In genomic region chr6:27078734-27079357, GRCh38 we compare ENCODE assay signal across 8 cellular contexts.
DNase-seq lines count a peak whose midpoint lies in the region; ATAC-seq lines count a peak whose summit lies in the region.

No MANE protein-coding gene starts in this region.

- intact Hi-C loops in naive thymus-derived CD4-positive, alpha-beta T cell (cut with micrococcal nuclease): loop anchor here (1.0 kb wide), 2 partner anchors 472 to 738 kb away; no protein-coding TSS in a partner anchor

- H3K36me3 ChIP-seq in naive thymus-derived CD4-positive, alpha-beta T cell (ENCODE audit: control insufficient read depth in 2 of 3, insufficient read depth in 3 of 3, low read length in 3 of 3): no peaks in the 10 kb centered on the region

- H3K4me3 Mint-ChIP-seq in naive thymus-derived CD4-positive, alpha-beta T cell: peak overlapping the region; percentile 16 to 88 (median 74)

- no peaks in the 10 kb centered on the region for H3K36me3 Mint-ChIP-seq in naive thymus-derived CD4-positive, alpha-beta T cell

- ATAC-seq in GM19025 (IDR thresholded peaks at IDR 0.05; ENCODE audit: low read depth, unreplicated experiment) (peak; percentile 90), HG03520 (IDR thresholded peaks at IDR 0.05; ENCODE audit: unreplicated experiment) (peak; percentile 61), esophagus mucosa (peak; percentile 65)
- peak; percentile 70 for ATAC-seq in naive thymus-derived CD4-positive, alpha-beta T cell

- peaks cover 0 to 8% (median 7%) of the 10 kb centered on the region in 7 donors for H3K4me1 Mint-ChIP-seq in naive thymus-derived CD4-positive, alpha-beta T cell

- H3K27me3 Mint-ChIP-seq in naive thymus-derived CD4-positive, alpha-beta T cell: peaks cover 34 to 71% (median 56%) of the 10 kb centered on the region in 5 donors

- H3K27me3 ChIP-seq in naive thymus-derived CD4-positive, alpha-beta T cell (ENCODE audit: control insufficient read depth in 2 of 2, insufficient read depth in 2 of 2, low read length in 2 of 2): peaks cover 0 to 7% of the 10 kb centered on the region in 2 donors

- no peaks in the 10 kb centered on the region for H3K9me3 Mint-ChIP-seq in naive thymus-derived CD4-positive, alpha-beta T cell

- POLR2A ChIA-PET in naive thymus-derived CD4-positive, alpha-beta T cell (lab: Charles Lee): no interaction called here

- CTCF ChIA-PET in naive thymus-derived CD4-positive, alpha-beta T cell (lab: Charles Lee): interaction anchor here (1.1 to 4.0 kb wide), 6 partner anchors 8 to 477 kb away, joined by 3 to 15 read pairs (median 4); no protein-coding TSS in a partner anchor

- H3K4me1 ChIP-seq in naive thymus-derived CD4-positive, alpha-beta T cell (ENCODE audit: control insufficient read depth in 2 of 2, insufficient read depth in 2 of 2, low read length in 2 of 2): no peaks in the 10 kb centered on the region

- H3K9me3 ChIP-seq in naive thymus-derived CD4-positive, alpha-beta T cell (ENCODE audit: control insufficient read depth in 2 of 3, low read length in 3 of 3): no peaks in the 10 kb centered on the region

- DNase-seq in CD1c-positive myeloid dendritic cell (ENCODE audit: extremely low spot score): peak; percentile 61
- DNase-seq in NCI-H748 treated with DMSO at 0.1 percent for 48 hours (lab: John Stamatoyannopoulos, UW): peak; percentile 95
- DNase-seq in activated CD8-positive, alpha-beta memory T cell treated with anti-CD3 and anti-CD28 coated beads, Interleukin-2, amount 50 U/mL, for 48 hours: peak; percentile 58
- peak in 7 of 9 donors; percentile 23 to 57 (median 39) for DNase-seq in naive thymus-derived CD4-positive, alpha-beta T cell
- peak; percentile 63 for DNase-seq in ureter (ENCODE audit: low spot score)

- no peak overlapping the region for H3K27ac Mint-ChIP-seq in naive thymus-derived CD4-positive, alpha-beta T cell

- no peak overlapping the region for H3K27ac ChIP-seq in naive thymus-derived CD4-positive, alpha-beta T cell (ENCODE audit: low read depth, low read length)

- H3K4me3 ChIP-seq in naive thymus-derived CD4-positive, alpha-beta T cell (ENCODE audit: low read length): peak overlapping the region; percentile 45

Comparison
In these comparisons a context has a peak if more than half of its experiments do, and no peak if none do; other contexts are left out.
1. DNase-seq: peak in every context shown above with its lines; median percentile 95 in NCI-H748 treated with DMSO at 0.1 percent for 48 hours; 63 in ureter; 61 in CD1c-positive myeloid dendritic cell; 58 in activated CD8-positive, alpha-beta memory T cell treated with anti-CD3 and anti-CD28 coated beads, Interleukin-2, amount 50 U/mL, for 48 hours; 39 in naive thymus-derived CD4-positive, alpha-beta T cell.